In genomic region chr14:70684030-70684429, GRCh38 we compare ENCODE assay signal across 25 cellular contexts. TPM values are rescaled to one million over a fixed set of nuclear protein-coding genes. Genes with fewer than 3 reads are reported as not detected.
DNase-seq lines count a peak whose midpoint lies in the region; ATAC-seq, FAIRE-seq and TF ChIP-seq lines count a peak whose summit lies in the region.
"Had no signal": no experiment of that assay in that cellular context is flagged by ENCODE, and none has a peak within 500 bp of the region (broad histone marks: within the 10 kb centered on the region; RNA-seq: fewer than 3 reads in every experiment).

No MANE protein-coding gene starts in this region.

- no peak for TF ChIP-seq CTCF in IMR-90 (conservative IDR thresholded peaks at IDR 0.05; ENCODE audit: low read depth, low read length)
- TF ChIP-seq CTCF in liver (IDR thresholded peaks at IDR 0.05; ENCODE audit: low read depth, low read length, missing input control), result no peak

- CTCF ChIA-PET in IMR-90 (lab: Yijun Ruan, JAX), result interaction anchor here (0.6 kb wide), 1 partner anchor 205 kb away, joined by 3 read pairs; no protein-coding TSS in a partner anchor

- intact Hi-C loops in IMR-90 (cut with micrococcal nuclease), result no loop called here

- no peak overlapping the region for H2BK15ac ChIP-seq in IMR-90 (ENCODE audit: low read depth, low read length)

- no TSS peak for BruUV-seq in IMR-90 (replicated peaks; lab: Mats Ljungman, UMichigan)

- H3K14ac ChIP-seq in IMR-90 (replicated peaks; ENCODE audit: low read depth, low read length), result no peak overlapping the region

- H2BK20ac ChIP-seq in IMR-90 (ENCODE audit: low read depth, low read length), result no peak overlapping the region

- ATAC-seq in IMR-90 (ENCODE audit: low read depth), result no peak
- ATAC-seq in HG03439 (IDR thresholded peaks at IDR 0.05; ENCODE audit: unreplicated experiment), result no peak
- ATAC-seq: K562, Right ventricle myocardium inferior had no signal

- no CpG with 5 or more reads among the region's 5 CpGs for WGBS in IMR-90 (ENCODE audit: extremely low coverage in 2 of 2, insufficient read length in 1 of 2), 2 experiments
- 28% methylated on average over 5 of the region's 5 CpGs for WGBS in liver

- H3K9me3 ChIP-seq in IMR-90 (ENCODE audit: control insufficient read depth, insufficient read depth, low read length), result no peaks in the 10 kb centered on the region
- no peaks in the 10 kb centered on the region for H3K9me3 ChIP-seq in adipocyte (ENCODE audit: control insufficient read depth, low read length)
- H3K9me3 ChIP-seq in liver (ENCODE audit: control insufficient read depth in 4 of 4, low read length in 3 of 4), result no peaks in the 10 kb centered on the region
- H3K9me3 ChIP-seq: SJCRH30 had no signal

- no peak overlapping the region for H3K56ac ChIP-seq in IMR-90 (ENCODE audit: extremely low read depth, insufficient read depth, low read length)

- H3K9me1 ChIP-seq in IMR-90 (ENCODE audit: insufficient read depth, low read length), result no peaks in the 10 kb centered on the region

- no peak overlapping the region for H3K9ac ChIP-seq in IMR-90 (ENCODE audit: low read depth, low read length)
- no peak overlapping the region for H3K9ac ChIP-seq in adipocyte (ENCODE audit: low read length)
- no peak overlapping the region for H3K9ac ChIP-seq in liver (ENCODE audit: low read depth in 1 of 2, low read length in 2 of 2)

- no peak overlapping the region for H3K23ac ChIP-seq in IMR-90 (ENCODE audit: low read depth, low read length)

- no peak overlapping the region for H4K5ac ChIP-seq in IMR-90 (ENCODE audit: low read depth, low read length)

- H4K20me1 ChIP-seq in IMR-90 (ENCODE audit: insufficient read depth, low read length), result no peaks in the 10 kb centered on the region

- H2BK5ac ChIP-seq in IMR-90 (ENCODE audit: low read depth, low read length, poor library complexity, severe bottlenecking), result no peak overlapping the region

- no peak overlapping the region for H2BK120ac ChIP-seq in IMR-90 (ENCODE audit: low read depth, low read length)

- DNase-seq in IMR-90, result no peak
- DNase-seq in adipocyte (ENCODE audit: low read depth), result peak; percentile 23
- no peak for DNase-seq in urothelium cell line (ENCODE audit: low spot score)
- no peak for DNase-seq in AML-193 (lab: John Stamatoyannopoulos, UW)
- no peak for DNase-seq in dedifferentiated amniotic fluid mesenchymal stem cell (ENCODE audit: extremely low spot score)
- DNase-seq: CD8-positive, alpha-beta memory T cell; DMS 273 treated with DMSO at 0.1 percent for 48 hours; DMS79; EL; GDM1; Kasumi-1; NCI-H1417; NCI-H1694; NCI-H2029 treated with DMSO at 0.1 percent for 48 hours; NCI-H446 treated with DMSO at 0.1 percent for 48 hours; NCI-H526 treated with DMSO at 0.1 percent for 48 hours; PC-9; SJCRH30 had no signal

- H2AFZ ChIP-seq in IMR-90 (replicated peaks; ENCODE audit: low read length, poor library complexity), result no peak overlapping the region
- H2AFZ ChIP-seq: PC-9 had no signal

- H3K27ac ChIP-seq in IMR-90 (ENCODE audit: insufficient read depth, low read length) (no peak overlapping the region), liver (ENCODE audit: low read depth in 1 of 2, low read length in 2 of 2) (peak overlapping the region in 1 of 2 donors; percentile 38)
- H3K27ac ChIP-seq: C4-2B, PC-9, SJCRH30 had no signal

- no peak overlapping the region for H3K4me2 ChIP-seq in IMR-90 (ENCODE audit: low read depth, low read length)
- H3K4me2 ChIP-seq: PC-9 had no signal

- in situ Hi-C loops in IMR-90 (cut with MboI; ENCODE audit: low sequenced_read_pairs), result no loop called here

- POLR2A ChIA-PET in IMR-90 (lab: Charles Lee; ENCODE audit: unreplicated experiment), result no interaction called here

- TF ChIP-seq POLR2A in IMR-90 (IDR thresholded peaks at IDR 0.05; ENCODE audit: low read depth, low read length), result no peak

- dilution Hi-C loops in IMR-90 (cut with HindIII; ENCODE audit: low sequenced_read_pairs, unreplicated experiment), result no loop called here

- H3K4me1 ChIP-seq in IMR-90 (ENCODE audit: control insufficient read depth, insufficient read depth, low read length) (no peaks in the 10 kb centered on the region), adipocyte (ENCODE audit: control insufficient read depth, insufficient read depth, low read length) (no peaks in the 10 kb centered on the region), liver (ENCODE audit: control insufficient read depth in 4 of 4, insufficient read depth in 4 of 4, low read length in 3 of 4) (peaks cover 3 to 13% (median 10%) of the 10 kb centered on the region in 4 donors)
- H3K4me1 ChIP-seq: SJCRH30 had no signal

- H3K4me3 ChIP-seq in IMR-90 (ENCODE audit: insufficient read depth, low read depth, low read length) (no peak overlapping the region), adipocyte (ENCODE audit: low read length) (no peak overlapping the region), liver (ENCODE audit: low read depth in 1 of 3, low read length in 3 of 3) (no peak overlapping the region)
- H3K4me3 ChIP-seq: K562, PC-9, SJCRH30 had no signal

- H3K27me3 ChIP-seq in IMR-90 (ENCODE audit: control insufficient read depth, insufficient read depth, low read length) (no peaks in the 10 kb centered on the region; the same call in 1 of the 2 replicates), adipocyte (replicated peaks; ENCODE audit: control insufficient read depth, insufficient read depth, low read length) (peaks cover 5% of the 10 kb centered on the region), liver (ENCODE audit: control insufficient read depth in 4 of 4, insufficient read depth in 4 of 4, low read length in 3 of 4) (no peaks in the 10 kb centered on the region)
- H3K27me3 ChIP-seq: SJCRH30 had no signal

- peak; percentile 17 for FAIRE-seq in urothelium cell line (lab: Jason Lieb, UNC)
- FAIRE-seq: GM12891, K562 had no signal

- no peak for TF ChIP-seq RAD21 in IMR-90 (IDR thresholded peaks at IDR 0.05; ENCODE audit: low read length)
- TF ChIP-seq RAD21 in liver (IDR thresholded peaks at IDR 0.05), result peak in 1 of 2 donors; percentile 10

- no peaks in the 10 kb centered on the region for H3K36me3 ChIP-seq in IMR-90 (ENCODE audit: control insufficient read depth, insufficient read depth, low read length)
- H3K36me3 ChIP-seq in adipocyte (ENCODE audit: control insufficient read depth, insufficient read depth, low read length, severe bottlenecking), result no peaks in the 10 kb centered on the region
- no peaks in the 10 kb centered on the region for H3K36me3 ChIP-seq in liver (ENCODE audit: control insufficient read depth in 4 of 4, insufficient read depth in 3 of 4, low read depth in 1 of 4, low read length in 3 of 4)
- H3K36me3 ChIP-seq: SJCRH30 had no signal

- no peak overlapping the region for H4K8ac ChIP-seq in IMR-90 (ENCODE audit: low read depth in 2 of 2, low read length in 2 of 2)

- H2AK9ac ChIP-seq in IMR-90 (replicated peaks; ENCODE audit: low read depth, low read length, poor library complexity), result no peak overlapping the region

- H4K91ac ChIP-seq in IMR-90 (ENCODE audit: insufficient read depth, low read depth, low read length), result no peak overlapping the region

- no peaks in the 10 kb centered on the region for H3K79me1 ChIP-seq in IMR-90 (ENCODE audit: low read depth in 1 of 2, low read length in 2 of 2)

- H2AK5ac ChIP-seq in IMR-90 (ENCODE audit: low read depth, low read length), result no peak overlapping the region

- H3K18ac ChIP-seq in IMR-90 (ENCODE audit: low read depth, low read length), result no peak overlapping the region

- H3K4ac ChIP-seq in IMR-90 (ENCODE audit: low read depth, low read length), result no peak overlapping the region

TF ChIP-seq in IMR-90, 13 proteins besides CTCF, POLR2A, EP300 and RAD21:
- TF ChIP-seq CEBPB (IDR thresholded peaks at IDR 0.05; ENCODE audit: low read depth, low read length), result peak; percentile 64
- no peak for TF ChIP-seq MXI1 (IDR thresholded peaks at IDR 0.05; ENCODE audit: borderline replicate concordance, low read depth, low read length)

TF ChIP-seq in liver, 16 proteins besides CTCF, POLR2A, EP300 and RAD21:
- TF ChIP-seq HNF4G (IDR thresholded peaks at IDR 0.05), result peak; percentile 29
- TF ChIP-seq EGR1 (IDR thresholded peaks at IDR 0.05; ENCODE audit: low read depth in 2 of 2), result no peak
- TF ChIP-seq YY1 (IDR thresholded peaks at IDR 0.05), result no peak
- TF ChIP-seq FOXA2 (IDR thresholded peaks at IDR 0.05), result no peak
- peak; percentile 82 for TF ChIP-seq HNF4A (conservative IDR thresholded peaks at IDR 0.05)
- TF ChIP-seq SP1 (IDR thresholded peaks at IDR 0.05), result peak; percentile 37
- peak; percentile 78 to 79 for TF ChIP-seq RXRA (IDR thresholded peaks at IDR 0.05)

RNA-seq across cellular contexts. Expression of gene TTC9, which starts 42.3 kb away (rescaled TPM):
- total RNA-seq in IMR-90 (2012; rRNA removed) (not detected in 2 replicates), liver (under 1 TPM; 0.09 to 0.59 TPM)
- polyA plus RNA-seq in IMR-90 (2012; rRNA removed) (0.01 and 0.02 TPM in 2 replicates), liver (under 1 TPM; 0.31 to 0.98 TPM)
- polyA plus RNA-seq in IMR-90 (2012; cell fraction: cytosol; rRNA removed), result 0.01 TPM in 2 replicates
- polyA plus RNA-seq in IMR-90 (2012; cell fraction: nucleus; rRNA removed; ENCODE audit: low replicate concordance), result 0.01 and 0.02 TPM in 2 replicates
- total RNA-seq: RPMI7951 had no signal
- polyA plus RNA-seq: K562 had no signal
